ENCODE assay signal across 10 cellular contexts in genomic region chr3:113151475-113152031, GRCh38. TPM values are rescaled to one million over a fixed set of nuclear protein-coding genes. Genes with fewer than 3 reads are reported as not detected.
DNase-seq lines count a peak whose midpoint lies in the region; ATAC-seq and TF ChIP-seq lines count a peak whose summit lies in the region.
"Had no signal": no experiment of that assay in that cellular context is flagged by ENCODE, and none has a peak within 500 bp of the region (broad histone marks: within the 10 kb centered on the region; RNA-seq: fewer than 3 reads in every experiment).

No MANE protein-coding gene starts in this region.

- H3K27ac Mint-ChIP-seq in neural crest cell (ENCODE audit: unreplicated experiment): no peak overlapping the region
- H3K27ac Mint-ChIP-seq: activated naive CD4-positive, alpha-beta T cell treated with anti-CD3 and anti-CD28 coated beads, Interleukin-2, amount 10 ng/mL, durations not matched to agents 7 days and 5 days had no signal

- no peak overlapping the region for H3K9ac ChIP-seq in colonic mucosa (ENCODE audit: low read depth in 2 of 2, low read length in 2 of 2)

- H3K4me3 Mint-ChIP-seq in neural crest cell: peak overlapping the region; percentile 39
- H3K4me3 Mint-ChIP-seq: activated naive CD4-positive, alpha-beta T cell treated with anti-CD3 and anti-CD28 coated beads, Interleukin-2, amount 10 ng/mL, durations not matched to agents 7 days and 5 days had no signal

- no peaks in the 10 kb centered on the region for H3K9me3 ChIP-seq in right atrium auricular region
- H3K9me3 ChIP-seq in colonic mucosa: no peaks in the 10 kb centered on the region

- H3K9me3 Mint-ChIP-seq in neural crest cell: no peaks in the 10 kb centered on the region
- H3K9me3 Mint-ChIP-seq: activated naive CD4-positive, alpha-beta T cell treated with anti-CD3 and anti-CD28 coated beads, Interleukin-2, amount 10 ng/mL, durations not matched to agents 7 days and 5 days had no signal

- TF ChIP-seq CTCF in right atrium auricular region (IDR thresholded peaks at IDR 0.05) (no peak), colonic mucosa (IDR thresholded peaks at IDR 0.05) (no peak), neural crest cell (conservative IDR thresholded peaks at IDR 0.05) (no peak), coronary artery (IDR thresholded peaks at IDR 0.05) (no peak)

- H3K4me1 Mint-ChIP-seq in neural crest cell: peaks cover 45% of the 10 kb centered on the region
- H3K4me1 Mint-ChIP-seq: activated naive CD4-positive, alpha-beta T cell treated with anti-CD3 and anti-CD28 coated beads, Interleukin-2, amount 10 ng/mL, durations not matched to agents 7 days and 5 days had no signal

- no peaks in the 10 kb centered on the region for H3K36me3 ChIP-seq in right atrium auricular region
- no peaks in the 10 kb centered on the region for H3K36me3 ChIP-seq in colonic mucosa

- H3K27me3 ChIP-seq in right atrium auricular region (no peaks in the 10 kb centered on the region), colonic mucosa (no peaks in the 10 kb centered on the region)

- peak overlapping the region in 1 of 2 donors; percentile 27 for H3K27ac ChIP-seq in right atrium auricular region
- H3K27ac ChIP-seq in colonic mucosa: peak overlapping the region; percentile 1
- H3K27ac ChIP-seq in coronary artery: no peak overlapping the region
- H3K27ac ChIP-seq in caudate nucleus (ENCODE audit: low read depth, low read length): no peak overlapping the region

- intact Hi-C loops in Right ventricle myocardium inferior (cut with DNase I): loop anchor here (5.0 kb wide), 1 partner anchor 61 kb away; the partner anchor contains the start of gene BOC
- intact Hi-C loops in colonic mucosa (cut with DNase I): no loop called here

- DNase-seq in Right ventricle myocardium inferior (ENCODE audit: missing footprints): no peak
- DNase-seq in right atrium auricular region (ENCODE audit: low spot score): no peak
- DNase-seq in colonic mucosa: no peak
- DNase-seq in neural crest cell (ENCODE audit: low read depth, low spot score): no peak
- no peak for DNase-seq in Ammon's horn (ENCODE audit: low spot score)
- DNase-seq in coronary artery (ENCODE audit: low spot score): no peak
- DNase-seq in caudate nucleus (lab: John Stamatoyannopoulos, UW): no peak
- DNase-seq: activated naive CD4-positive, alpha-beta T cell treated with anti-CD3 and anti-CD28 coated beads, Interleukin-2, amount 10 ng/mL, durations not matched to agents 7 days and 5 days had no signal

- H3K4me1 ChIP-seq in right atrium auricular region (no peaks in the 10 kb centered on the region), colonic mucosa (no peaks in the 10 kb centered on the region)

- H3K27me3 Mint-ChIP-seq in neural crest cell (ENCODE audit: low read depth): no peaks in the 10 kb centered on the region
- H3K27me3 Mint-ChIP-seq: activated naive CD4-positive, alpha-beta T cell treated with anti-CD3 and anti-CD28 coated beads, Interleukin-2, amount 10 ng/mL, durations not matched to agents 7 days and 5 days had no signal

- no peak overlapping the region for H3K4me3 ChIP-seq in right atrium auricular region
- H3K4me3 ChIP-seq in colonic mucosa: no peak overlapping the region
- H3K4me3 ChIP-seq in coronary artery: no peak overlapping the region

- ATAC-seq in Right ventricle myocardium inferior (peak; percentile 72), GM19351 (IDR thresholded peaks at IDR 0.05; ENCODE audit: unreplicated experiment) (no peak)

- no peaks in the 10 kb centered on the region for H3K36me3 Mint-ChIP-seq in neural crest cell (ENCODE audit: low read depth)
- H3K36me3 Mint-ChIP-seq: activated naive CD4-positive, alpha-beta T cell treated with anti-CD3 and anti-CD28 coated beads, Interleukin-2, amount 10 ng/mL, durations not matched to agents 7 days and 5 days had no signal

RNA-seq across cellular contexts. Expression of gene BOC, which starts 59.8 kb away (rescaled TPM):
- total RNA-seq in Right ventricle myocardium inferior (7.1 TPM), right atrium auricular region (10 to 100 TPM; 10.6 to 15.4 TPM), colonic mucosa (1 to 10 TPM; 1.9 to 9.8 TPM), neural crest cell (114 and 130 TPM in 2 replicates)
- total RNA-seq: mononuclear cell had no signal
